Comparison of ENCODE assay signal across 28 cellular contexts in the genomic region with DNA sequence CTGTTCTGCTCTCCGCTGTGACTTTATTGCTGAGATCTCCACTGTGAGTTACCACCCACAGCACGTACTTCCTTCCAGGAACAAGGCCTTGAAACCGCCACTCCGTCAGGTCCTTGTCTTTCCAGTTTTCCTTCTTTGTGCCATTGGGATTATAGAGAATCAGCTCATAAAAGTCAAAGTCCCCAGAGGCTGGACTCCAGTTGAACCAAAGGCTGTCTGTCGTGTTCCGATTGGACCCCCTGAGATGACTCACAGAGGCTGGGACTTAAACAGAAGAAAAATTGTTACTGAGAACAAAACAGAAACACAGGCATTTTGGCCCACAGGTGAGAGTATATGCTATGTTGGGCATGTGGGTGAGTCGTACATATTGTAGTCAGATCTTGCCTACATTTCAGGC.
"Had no signal": no experiment of that assay in that cellular context is flagged by ENCODE, and none has a peak within 500 bp of the region (broad histone marks: within the 10 kb centered on the region; RNA-seq: fewer than 3 reads in every experiment).

No MANE protein-coding gene starts in this region.

- H3K27me3 ChIP-seq: adrenal gland, body of pancreas, cardiac muscle cell, gastrocnemius medialis, thyroid gland had no signal

- DNase-seq: activated CD4-positive, alpha-beta T cell treated with anti-CD3 and anti-CD28 coated beads for 48 hours; activated CD4-positive, alpha-beta T cell treated with anti-CD3 and anti-CD28 coated beads, Interleukin-2, amount 50 U/mL, for 48 hours; activated CD8-positive, alpha-beta memory T cell treated with anti-CD3 and anti-CD28 coated beads for 24 hours; activated effector memory CD4-positive, alpha-beta T cell treated with anti-CD3 and anti-CD28 coated beads, Interleukin-2, amount 50 U/mL, for 16 hours; activated naive CD4-positive, alpha-beta T cell treated with anti-CD3 and anti-CD28 coated beads for 36 hours; activated naive CD8-positive, alpha-beta T cell treated with anti-CD3 and anti-CD28 coated beads for 36 hours; adrenal gland; aorta; body of pancreas; gastrocnemius medialis; hippocampal formation; immature natural killer cell; lower lobe of right lung; mesenchymal stem cell; stimulated activated CD4-positive, alpha-beta T cell treated with anti-CD3 and anti-CD28 coated beads, Interleukin-1b, Interleukin-23, amount 100 ng/mL, for 48 hours; stimulated activated CD4-positive, alpha-beta T cell treated with anti-CD3 and anti-CD28 coated beads, Interleukin-4, amount 100 ng/mL, for 4 hours; stimulated activated CD8-positive, alpha-beta memory T cell treated with anti-CD3 and anti-CD28 coated beads, Interleukin-4, amount 100 ng/mL, for 48 hours; stimulated activated naive CD8-positive, alpha-beta T cell treated with anti-CD3 and anti-CD28 coated beads, Interleukin-15, amount 100 ng/mL, for 72 hours; T-helper 17 cell; T1000; thyroid gland; WERI-Rb-1 had no signal

- H3K4me1 ChIP-seq: adrenal gland, body of pancreas, gastrocnemius medialis, lower lobe of right lung, thyroid gland had no signal

- H3K36me3 ChIP-seq: adrenal gland, cardiac muscle cell, gastrocnemius medialis, thyroid gland, WERI-Rb-1 had no signal

- H3K27ac ChIP-seq: adrenal gland, body of pancreas, cardiac muscle cell, gastrocnemius medialis, lower lobe of right lung, skin epidermis, thyroid gland, WERI-Rb-1 had no signal

- H3K4me3 ChIP-seq: adrenal gland, body of pancreas, cardiac muscle cell, gastrocnemius medialis, lower lobe of right lung, skin epidermis, thyroid gland had no signal

- ATAC-seq: activated CD4-positive, CD25-positive, alpha-beta regulatory T cell treated with anti-CD3 and anti-CD28 coated beads, Interleukin-2, amount 50 U/mL, for 24 hours; body of pancreas; gastrocnemius medialis; left lobe of liver; lower lobe of right lung; sciatic nerve; stimulated activated memory B cell treated with anti-CD40 and anti-IgM and Interleukin-4, amounts not matched to agents 10 μg/mL and 1 μg/mL and 100 μg/mL, for 72 hours; stimulated activated naive CD8-positive, alpha-beta T cell treated with anti-CD3 and anti-CD28 coated beads, Interleukin-15, amount 100 ng/mL, for 72 hours; T-helper 17 cell had no signal

- H3K9me3 ChIP-seq: adrenal gland, body of pancreas, gastrocnemius medialis, lower lobe of right lung, thyroid gland had no signal
